In the genomic region with DNA sequence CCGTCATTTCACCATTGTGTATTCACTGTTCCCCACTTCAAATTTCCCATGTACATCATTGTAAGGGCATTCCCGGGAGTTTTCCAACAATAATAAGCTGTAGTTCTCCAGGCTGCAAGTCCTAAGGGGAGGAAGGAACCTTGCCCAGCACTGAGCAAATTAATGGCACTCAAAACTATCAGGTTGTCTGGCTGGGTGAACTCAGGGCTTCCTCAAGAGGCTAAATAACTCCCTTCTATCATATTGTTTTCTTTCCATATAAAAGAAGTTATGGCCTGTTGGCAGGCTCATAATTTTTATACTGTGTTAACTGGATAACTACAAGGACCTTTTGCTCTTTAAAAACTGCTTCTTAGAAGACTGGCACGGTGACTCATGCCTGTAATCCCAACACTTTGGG, we compare ENCODE assay signal across 21 cellular contexts.
A peak's percentile ranks its signal among the peaks of the same experiment; 100 is the strongest.
DNase-seq lines count a peak whose midpoint lies in the region; ATAC-seq and TF ChIP-seq lines count a peak whose summit lies in the region.
"Had no signal": no experiment of that assay in that cellular context is flagged by ENCODE, and none has a peak within 500 bp of the region (broad histone marks: within the 10 kb centered on the region; RNA-seq: fewer than 3 reads in every experiment).

No MANE protein-coding gene starts in this region.

- in situ Hi-C loops in IMR-90 (cut with MboI; ENCODE audit: low sequenced_read_pairs) = no loop called here

- no peak for TF ChIP-seq POLR2A in IMR-90 (IDR thresholded peaks at IDR 0.05; ENCODE audit: low read depth, low read length)

- no peaks in the 10 kb centered on the region for H3K79me1 ChIP-seq in IMR-90 (ENCODE audit: low read depth in 1 of 2, low read length in 2 of 2)

- ATAC-seq in IMR-90 (ENCODE audit: low read depth) = peak; percentile 48
- no peak for ATAC-seq in HG03342 (IDR thresholded peaks at IDR 0.05; ENCODE audit: unreplicated experiment)
- ATAC-seq: CD8-positive, alpha-beta T cell; K562; SK-N-SH treated with all-trans-retinoic acid at 6 μM for 48 hours had no signal

- H2BK20ac ChIP-seq in IMR-90 (ENCODE audit: low read depth, low read length) = no peak overlapping the region

- no peak overlapping the region for H4K5ac ChIP-seq in IMR-90 (ENCODE audit: low read depth, low read length)

- H3K18ac ChIP-seq in IMR-90 (ENCODE audit: low read depth, low read length) = no peak overlapping the region

- H2BK5ac ChIP-seq in IMR-90 (ENCODE audit: low read depth, low read length, poor library complexity, severe bottlenecking) = no peak overlapping the region

- H2AK5ac ChIP-seq in IMR-90 (ENCODE audit: low read depth, low read length) = no peak overlapping the region

- intact Hi-C loops in IMR-90 (cut with micrococcal nuclease) = no loop called here

- H3K14ac ChIP-seq in IMR-90 (replicated peaks; ENCODE audit: low read depth, low read length) = no peak overlapping the region

- H4K20me1 ChIP-seq in IMR-90 (ENCODE audit: insufficient read depth, low read length) (no peaks in the 10 kb centered on the region), smooth muscle cell (ENCODE audit: low read depth) (no peaks in the 10 kb centered on the region)

- POLR2A ChIA-PET in IMR-90 (lab: Charles Lee; ENCODE audit: unreplicated experiment) = no interaction called here

- no TSS peak for BruUV-seq in IMR-90 (replicated peaks; lab: Mats Ljungman, UMichigan)

- H3K4me1 ChIP-seq in IMR-90 (ENCODE audit: control insufficient read depth, insufficient read depth, low read length) (peaks cover 2% of the 10 kb centered on the region; the same call in 1 of the 2 replicates), smooth muscle cell (ENCODE audit: low read depth) (peaks cover 7% of the 10 kb centered on the region)

- H3K23ac ChIP-seq in IMR-90 (ENCODE audit: low read depth, low read length) = no peak overlapping the region

- no peaks in the 10 kb centered on the region for H3K79me2 ChIP-seq in smooth muscle cell (ENCODE audit: low read depth)

- H2AK9ac ChIP-seq in IMR-90 (replicated peaks; ENCODE audit: low read depth, low read length, poor library complexity) = no peak overlapping the region

- no peak overlapping the region for H4K91ac ChIP-seq in IMR-90 (ENCODE audit: insufficient read depth, low read depth, low read length)

- H3K36me3 ChIP-seq in IMR-90 (ENCODE audit: control insufficient read depth, insufficient read depth, low read length) (no peaks in the 10 kb centered on the region), smooth muscle cell (ENCODE audit: low read depth) (no peaks in the 10 kb centered on the region)

- no peak overlapping the region for H3K4ac ChIP-seq in IMR-90 (ENCODE audit: low read depth, low read length)

- H3K9me1 ChIP-seq in IMR-90 (ENCODE audit: insufficient read depth, low read length) = no peaks in the 10 kb centered on the region

- DNase-seq in IMR-90 (no peak), NCI-H69 (lab: John Stamatoyannopoulos, UW) (peak; percentile 23), fibroblast of villous mesenchyme (ENCODE audit: low read depth) (peak; percentile 43), smooth muscle cell (lab: John Stamatoyannopoulos, UW; ENCODE audit: unreplicated experiment) (no peak), NCI-H1105 treated with DMSO at 0.1 percent for 48 hours (lab: John Stamatoyannopoulos, UW) (no peak)
- no peak for DNase-seq in stimulated activated CD4-positive, alpha-beta T cell treated with anti-CD3 and anti-CD28 coated beads, Interleukin-2, amount 100 ng/mL, for 48 hours
- DNase-seq: AML-193; C1 segment of cervical spinal cord; CD8-positive, alpha-beta T cell; DND-41; MM.1S; NCI-H1048; NCI-H1436; NCI-H187 treated with DMSO at 0.1 percent for 48 hours; NCI-H446; NCI-H526; SHP77 treated with DMSO at 0.1 percent for 48 hours had no signal

- H2BK120ac ChIP-seq in IMR-90 (ENCODE audit: low read depth, low read length) = no peak overlapping the region

- no peak overlapping the region for H2BK15ac ChIP-seq in IMR-90 (ENCODE audit: low read depth, low read length)

- CTCF ChIA-PET in IMR-90 (lab: Yijun Ruan, JAX) = no interaction called here

- TF ChIP-seq RAD21 in IMR-90 (IDR thresholded peaks at IDR 0.05; ENCODE audit: low read length) = no peak

- H3K4me3 ChIP-seq in IMR-90 (ENCODE audit: insufficient read depth, low read depth, low read length) (no peak overlapping the region), fibroblast of villous mesenchyme (ENCODE audit: low read depth, low read length) (no peak overlapping the region), smooth muscle cell (no peak overlapping the region)
- H3K4me3 ChIP-seq: K562 had no signal

- no peak overlapping the region for H3K27ac ChIP-seq in IMR-90 (ENCODE audit: insufficient read depth, low read length)
- no peak overlapping the region for H3K27ac ChIP-seq in smooth muscle cell (ENCODE audit: low read depth)
- H3K27ac ChIP-seq: RWPE1 had no signal

- H3K27me3 ChIP-seq in IMR-90 (ENCODE audit: control insufficient read depth, insufficient read depth, low read length) (peaks cover 3% of the 10 kb centered on the region), smooth muscle cell (ENCODE audit: low read depth) (no peaks in the 10 kb centered on the region)

- TF ChIP-seq CTCF in IMR-90 (conservative IDR thresholded peaks at IDR 0.05; ENCODE audit: low read depth, low read length) = no peak
- TF ChIP-seq CTCF in fibroblast of villous mesenchyme (IDR thresholded peaks at IDR 0.05; ENCODE audit: insufficient read depth, low read depth, low read length) = no peak
- TF ChIP-seq CTCF in smooth muscle cell (IDR thresholded peaks at IDR 0.05; ENCODE audit: borderline replicate concordance, insufficient read depth, poor library complexity, severe bottlenecking) = no peak

- no peak overlapping the region for H4K8ac ChIP-seq in IMR-90 (ENCODE audit: low read depth in 2 of 2, low read length in 2 of 2)

- H3F3A ChIP-seq in smooth muscle cell (ENCODE audit: low read depth) = peaks cover 4% of the 10 kb centered on the region

- dilution Hi-C loops in IMR-90 (cut with HindIII; ENCODE audit: low sequenced_read_pairs, unreplicated experiment) = no loop called here

- H3K9ac ChIP-seq in IMR-90 (ENCODE audit: low read depth, low read length) (no peak overlapping the region), smooth muscle cell (ENCODE audit: low read depth) (no peak overlapping the region)

- no peak overlapping the region for H3K56ac ChIP-seq in IMR-90 (ENCODE audit: extremely low read depth, insufficient read depth, low read length)

- H3K9me3 ChIP-seq in IMR-90 (ENCODE audit: control insufficient read depth, insufficient read depth, low read length) (no peaks in the 10 kb centered on the region), smooth muscle cell (replicated peaks; ENCODE audit: low read depth) (no peaks in the 10 kb centered on the region)

- no peak overlapping the region for H3K4me2 ChIP-seq in IMR-90 (ENCODE audit: low read depth, low read length)
- peak overlapping the region; percentile 7 for H3K4me2 ChIP-seq in smooth muscle cell

- WGBS in IMR-90 (ENCODE audit: extremely low coverage in 2 of 2, insufficient read length in 1 of 2), 2 experiments = no CpG with 5 or more reads among the region's 3 CpGs
- 35% methylated on average over 3 of the region's 3 CpGs for WGBS in smooth muscle cell (ENCODE audit: low lambda C conversion rate)

- H2AFZ ChIP-seq in IMR-90 (replicated peaks; ENCODE audit: low read length, poor library complexity) = no peak overlapping the region
- H2AFZ ChIP-seq in smooth muscle cell (ENCODE audit: low read depth) = peak overlapping the region; percentile 13

TF ChIP-seq in IMR-90, 13 proteins besides CTCF, POLR2A, EP300 and RAD21:
- TF ChIP-seq MXI1 (IDR thresholded peaks at IDR 0.05; ENCODE audit: borderline replicate concordance, low read depth, low read length) (no peak), BHLHE40 (IDR thresholded peaks at IDR 0.05; ENCODE audit: low read depth, low read length) (no peak), MAFK (IDR thresholded peaks at IDR 0.05; ENCODE audit: low read depth, low read length) (no peak), RFX5 (IDR thresholded peaks at IDR 0.05; ENCODE audit: low read depth, low read length) (no peak), NFE2L2 (IDR thresholded peaks at IDR 0.05; ENCODE audit: low read depth, low read length) (no peak), CHD1 (IDR thresholded peaks at IDR 0.05; ENCODE audit: low read depth, low read length) (no peak), FOS (IDR thresholded peaks at IDR 0.05; ENCODE audit: low read depth, low read length) (no peak), CEBPB (IDR thresholded peaks at IDR 0.05; ENCODE audit: low read depth, low read length) (no peak), MAZ (IDR thresholded peaks at IDR 0.05; ENCODE audit: borderline replicate concordance, low read depth, low read length) (no peak), SMC3 (IDR thresholded peaks at IDR 0.05; ENCODE audit: low read depth, low read length) (no peak)
- TF ChIP-seq, protein P1, sequence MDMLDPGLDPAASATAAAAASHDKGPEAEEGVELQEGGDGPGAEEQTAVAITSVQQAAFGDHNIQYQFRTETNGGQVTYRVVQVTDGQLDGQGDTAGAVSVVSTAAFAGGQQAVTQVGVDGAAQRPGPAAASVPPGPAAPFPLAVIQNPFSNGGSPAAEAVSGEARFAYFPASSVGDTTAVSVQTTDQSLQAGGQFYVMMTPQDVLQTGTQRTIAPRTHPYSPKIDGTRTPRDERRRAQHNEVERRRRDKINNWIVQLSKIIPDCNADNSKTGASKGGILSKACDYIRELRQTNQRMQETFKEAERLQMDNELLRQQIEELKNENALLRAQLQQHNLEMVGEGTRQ (IDR thresholded peaks at IDR 0.05; ENCODE audit: low read depth, low read length) = no peak
- TF ChIP-seq, protein P2, sequence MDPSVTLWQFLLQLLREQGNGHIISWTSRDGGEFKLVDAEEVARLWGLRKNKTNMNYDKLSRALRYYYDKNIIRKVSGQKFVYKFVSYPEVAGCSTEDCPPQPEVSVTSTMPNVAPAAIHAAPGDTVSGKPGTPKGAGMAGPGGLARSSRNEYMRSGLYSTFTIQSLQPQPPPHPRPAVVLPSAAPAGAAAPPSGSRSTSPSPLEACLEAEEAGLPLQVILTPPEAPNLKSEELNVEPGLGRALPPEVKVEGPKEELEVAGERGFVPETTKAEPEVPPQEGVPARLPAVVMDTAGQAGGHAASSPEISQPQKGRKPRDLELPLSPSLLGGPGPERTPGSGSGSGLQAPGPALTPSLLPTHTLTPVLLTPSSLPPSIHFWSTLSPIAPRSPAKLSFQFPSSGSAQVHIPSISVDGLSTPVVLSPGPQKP (IDR thresholded peaks at IDR 0.05; ENCODE audit: borderline replicate concordance, low read depth, low read length) = no peak

Comparison
In these comparisons a context has a peak if more than half of its experiments do, and no peak if none do; other contexts are left out.
1. DNase-seq: peak in NCI-H69 (single experiment) and fibroblast of villous mesenchyme (single experiment); none in IMR-90 (single experiment), smooth muscle cell (single experiment), stimulated activated CD4-positive, alpha-beta T cell treated with anti-CD3 and anti-CD28 coated beads, Interleukin-2, amount 100 ng/mL, for 48 hours (0 of 2) and NCI-H1105 treated with DMSO at 0.1 percent for 48 hours (single experiment).